In the genomic region with DNA sequence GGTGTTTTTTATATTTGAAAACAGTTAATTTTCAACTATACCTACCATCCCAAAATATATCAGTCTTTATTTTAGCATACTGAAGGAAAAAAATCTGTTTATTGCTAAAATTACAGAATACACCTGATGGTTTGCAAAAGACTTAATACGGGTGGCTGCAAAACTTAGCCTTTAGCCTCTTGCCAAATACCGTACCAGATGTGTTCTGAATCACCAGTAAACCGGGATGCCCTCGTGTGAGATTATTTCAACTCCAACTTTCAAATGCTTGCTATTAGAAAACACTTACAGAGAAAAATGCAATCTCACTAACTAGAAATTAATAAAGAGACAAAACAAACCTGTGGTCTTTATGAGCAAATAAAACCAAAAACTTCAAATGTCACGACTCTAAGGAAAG, we compare ENCODE assay signal across 24 cellular contexts. TPM values are rescaled to one million over a fixed set of nuclear protein-coding genes. Genes with fewer than 3 reads are reported as not detected.
A peak's percentile ranks its signal among the peaks of the same experiment; 100 is the strongest.
DNase-seq lines count a peak whose midpoint lies in the region; ATAC-seq and TF ChIP-seq lines count a peak whose summit lies in the region.
"Had no signal": no experiment of that assay in that cellular context is flagged by ENCODE, and none has a peak within 500 bp of the region (broad histone marks: within the 10 kb centered on the region; RNA-seq: fewer than 3 reads in every experiment).

No MANE protein-coding gene starts in this region.

- H3K27me3 ChIP-seq in mammary epithelial cell (ENCODE audit: insufficient read depth, low read length): no peaks in the 10 kb centered on the region

- H3K4me3 ChIP-seq in mammary epithelial cell (replicated peaks in 1 of 3; ENCODE audit: insufficient read depth in 1 of 3, low read depth in 2 of 3, low read length in 3 of 3) (no peak overlapping the region), choroid plexus epithelial cell (ENCODE audit: low read depth, low read length) (no peak overlapping the region), foreskin fibroblast (ENCODE audit: low read depth in 1 of 2, low read length in 2 of 2) (no peak overlapping the region), lower leg skin (ENCODE audit: low read depth, poor library complexity, severe bottlenecking) (no peak overlapping the region)
- H3K4me3 ChIP-seq: HAP-1 had no signal

- H3K9me3 Mint-ChIP-seq in MCF 10A (ENCODE audit: unreplicated experiment): no peaks in the 10 kb centered on the region
- H3K9me3 Mint-ChIP-seq: CD14-positive monocyte had no signal

- H3K36me3 ChIP-seq in mammary epithelial cell (ENCODE audit: insufficient read depth, low read length): no peaks in the 10 kb centered on the region
- H3K36me3 ChIP-seq: HAP-1 had no signal

- H3K27ac ChIP-seq in mammary epithelial cell (ENCODE audit: insufficient read depth, low read depth, low read length): no peak overlapping the region
- H3K27ac ChIP-seq: 22Rv1 had no signal

- no peaks in the 10 kb centered on the region for H3K9me3 ChIP-seq in mammary epithelial cell (replicated peaks; ENCODE audit: insufficient read depth, low read length)
- H3K9me3 ChIP-seq: HAP-1 had no signal

- no peak overlapping the region for H3K27ac Mint-ChIP-seq in MCF 10A (ENCODE audit: low read depth, unreplicated experiment)
- H3K27ac Mint-ChIP-seq: B cell had no signal

- H3K4me2 ChIP-seq in mammary epithelial cell (ENCODE audit: insufficient read depth, low read depth, low read length): no peak overlapping the region

- H3K9ac ChIP-seq in mammary epithelial cell (ENCODE audit: insufficient read depth, low read length): no peak overlapping the region

- no peak for TF ChIP-seq CTCF in MCF 10A (IDR thresholded peaks at IDR 0.05; ENCODE audit: unreplicated experiment)
- TF ChIP-seq CTCF in mammary epithelial cell (conservative IDR thresholded peaks at IDR 0.05 in 1 of 2, IDR thresholded peaks at IDR 0.05 in 1 of 2; ENCODE audit: extremely low read depth in 1 of 2, insufficient read depth in 1 of 2, low read depth in 1 of 2, low read length in 2 of 2): no peak
- no peak for TF ChIP-seq CTCF in choroid plexus epithelial cell (conservative IDR thresholded peaks at IDR 0.05; ENCODE audit: low read depth, low read length)
- TF ChIP-seq CTCF in foreskin fibroblast (IDR thresholded peaks at IDR 0.05; ENCODE audit: low read depth, low read length): no peak
- no peak for TF ChIP-seq CTCF in lower leg skin (IDR thresholded peaks at IDR 0.05)

- CTCF ChIA-PET in MCF 10A (lab: Yijun Ruan, JAX) (no interaction called here), mammary epithelial cell (lab: Charles Lee; ENCODE audit: low non-redundant PET) (no interaction called here)

- in situ Hi-C loops in mammary epithelial cell (cut with MboI; ENCODE audit: low sequenced_read_pairs in 2 of 2): no loop called here

- dilution Hi-C loops in mammary epithelial cell (cut with HindIII; ENCODE audit: low sequenced_read_pairs): no loop called here

- no peak for ATAC-seq in sciatic nerve
- ATAC-seq: Right ventricle myocardium inferior had no signal

- peaks cover 70% of the 10 kb centered on the region for H3K79me2 ChIP-seq in mammary epithelial cell (ENCODE audit: insufficient read depth, low read length)

- no peak overlapping the region for H3K4me3 Mint-ChIP-seq in MCF 10A (ENCODE audit: unreplicated experiment)
- H3K4me3 Mint-ChIP-seq: B cell, CD14-positive monocyte had no signal

- H3K4me1 Mint-ChIP-seq in MCF 10A (ENCODE audit: insufficient read depth, unreplicated experiment): peaks cover 17% of the 10 kb centered on the region

- WGBS in mammary epithelial cell (ENCODE audit: low coverage, missing lambda C conversion rate): 95% methylated on average over 5 of the region's 5 CpGs
- WGBS in lower leg skin, 2 donors: 77 to 80% methylated on average over 5 of the region's 5 CpGs

- TF ChIP-seq POLR2A in lower leg skin (IDR thresholded peaks at IDR 0.05): no peak

- H2AFZ ChIP-seq in mammary epithelial cell (ENCODE audit: low read depth, low read length): no peak overlapping the region

- no TSS peak for BruUV-seq in MCF 10A (replicated peaks; lab: Mats Ljungman, UMichigan)
- BruUV-seq in mammary epithelial cell (replicated peaks; lab: Mats Ljungman, UMichigan): no TSS peak

- no peaks in the 10 kb centered on the region for H4K20me1 ChIP-seq in mammary epithelial cell (ENCODE audit: insufficient read depth, low read length)

- H3K4me1 ChIP-seq in mammary epithelial cell (ENCODE audit: insufficient read depth, low read length): peaks cover 9% of the 10 kb centered on the region

- H3K36me3 Mint-ChIP-seq in MCF 10A (ENCODE audit: insufficient read depth, unreplicated experiment): no peaks in the 10 kb centered on the region

- intact Hi-C loops in MCF 10A (cut with micrococcal nuclease) (no loop called here), mammary epithelial cell (cut with micrococcal nuclease) (no loop called here), lower leg skin (cut with DNase I; ENCODE audit: low total_unique reads) (no loop called here), sciatic nerve (cut with DNase I) (no loop called here)

- POLR2A ChIA-PET in MCF 10A (lab: Yijun Ruan, JAX): no interaction called here

- H3K27me3 Mint-ChIP-seq in MCF 10A (ENCODE audit: insufficient read depth, unreplicated experiment): no peaks in the 10 kb centered on the region
- H3K27me3 Mint-ChIP-seq: B cell had no signal

- DNase-seq in MCF 10A (ENCODE audit: unreplicated experiment) (peak; percentile 34), mammary epithelial cell (no peak), choroid plexus epithelial cell (ENCODE audit: low read depth) (peak; percentile 62), foreskin fibroblast (peak; percentile 57 to 78), lower leg skin (ENCODE audit: low spot score in 2 of 2) (no peak), sciatic nerve (ENCODE audit: low spot score) (no peak), NAMALWA (ENCODE audit: low spot score) (no peak), SHP77 treated with DMSO at 0.1 percent for 48 hours (lab: John Stamatoyannopoulos, UW) (no peak)
- DNase-seq: ACHN, DMS53, EL, GF-D8, KG1, NCI-H1105 treated with DMSO at 0.1 percent for 48 hours, NCI-H2081, NCI-H2171, NCI-H345, NCI-H524 treated with DMSO at 0.1 percent for 48 hours, NCI-H82 had no signal

RNA-seq across cellular contexts. Expression of a gene that starts 36.0 kb away (rescaled TPM):
- total RNA-seq in MCF 10A (2022) (23.0 and 31.2 TPM in 2 replicates), mammary epithelial cell (10 to 100 TPM; 16.7 to 32.8 TPM), lower leg skin (10 to 100 TPM; 25.9 to 45.9 (median 28.6) TPM), sciatic nerve (47.5 TPM)
- polyA plus RNA-seq in mammary epithelial cell: 6.1 TPM
- polyA minus RNA-seq in mammary epithelial cell: 36.3 TPM

Comparison
In these comparisons a context has a peak if more than half of its experiments do, and no peak if none do; other contexts are left out.
1. DNase-seq: peak in MCF 10A (single experiment), choroid plexus epithelial cell (single experiment) and foreskin fibroblast (2 of 2); none in mammary epithelial cell (single experiment), lower leg skin (0 of 2), sciatic nerve (single experiment), NAMALWA (single experiment) and SHP77 treated with DMSO at 0.1 percent for 48 hours (single experiment).